In genomic region chr2:175326164-175326563, GRCh38 we compare ENCODE assay signal across 7 cellular contexts.
DNase-seq lines count a peak whose midpoint lies in the region; ATAC-seq, FAIRE-seq and TF ChIP-seq lines count a peak whose summit lies in the region.
"Not testable (repeated sequence)": the region's sequence is repeated elsewhere in the genome, so short reads cannot be mapped to it uniquely, and the experiment has no call there.

No MANE protein-coding gene starts in this region.

- BruUV-seq in HCT116 (replicated peaks; lab: Mats Ljungman, UMichigan); IMR-90 (replicated peaks; lab: Mats Ljungman, UMichigan); K562 (replicated peaks; lab: Mats Ljungman, UMichigan); HepG2 (replicated peaks; lab: Mats Ljungman, UMichigan): not testable (repeated sequence)

- not testable (repeated sequence) for H3K36me3 ChIP-seq in HCT116 (ENCODE audit: control insufficient read depth in 1 of 2, insufficient read depth in 2 of 2, low read length in 2 of 2); IMR-90 (ENCODE audit: control insufficient read depth, insufficient read depth, low read length); K562 (ENCODE audit: control insufficient read depth, insufficient read depth, low read length); HepG2 (replicated peaks in 1 of 2; ENCODE audit: control insufficient read depth in 1 of 2, insufficient read depth in 2 of 2, low read length in 2 of 2)

- not testable (repeated sequence) for H3K56ac ChIP-seq in IMR-90 (ENCODE audit: extremely low read depth, insufficient read depth, low read length)

- H3K4me1 ChIP-seq in A549; HCT116 (ENCODE audit: control insufficient read depth in 1 of 2, insufficient read depth in 2 of 2, low read length in 2 of 2); IMR-90 (ENCODE audit: control insufficient read depth, insufficient read depth, low read length); K562 (replicated peaks in 1 of 2; ENCODE audit: control insufficient read depth in 2 of 2, insufficient read depth in 2 of 2, low read length in 2 of 2); HepG2 (ENCODE audit: insufficient read depth, low read length): not testable (repeated sequence)

- not testable (repeated sequence) for H3K18ac ChIP-seq in IMR-90 (ENCODE audit: low read depth, low read length)

- H3K36me3 Mint-ChIP-seq in activated CD8-positive, alpha-beta T cell treated with anti-CD3 and anti-CD28 coated beads for 36 hours (ENCODE audit: low read depth) = not testable (repeated sequence)

- TF ChIP-seq EP300 in A549 (IDR thresholded peaks at IDR 0.05); K562 (IDR thresholded peaks at IDR 0.05; ENCODE audit: low read length); HepG2 (IDR thresholded peaks at IDR 0.05; ENCODE audit: low read depth in 2 of 2, low read length in 2 of 2); HepG2 (CRISPR knock-in tag; IDR thresholded peaks at IDR 0.05; ENCODE audit: borderline replicate concordance): not testable (repeated sequence)

- CTCF ChIA-PET in A549 (lab: Yijun Ruan, JAX); HCT116 (lab: Charles Lee); IMR-90 (lab: Yijun Ruan, JAX); K562 (lab: Yijun Ruan, JAX; ENCODE audit: low intra/inter-chr PET ratio); HepG2 (lab: Yijun Ruan, JAX; ENCODE audit: low intra/inter-chr PET ratio, low total read pairs): not testable (repeated sequence)
- CTCF ChIA-PET in activated CD8-positive, alpha-beta T cell treated with anti-CD3 and anti-CD28 coated beads for 36 hours (lab: Charles Lee) = interaction anchor here (1.3 to 5.0 kb wide), 2 partner anchors 44 to 122 kb away, joined by 4 to 21 read pairs; no protein-coding TSS in a partner anchor

- not testable (repeated sequence) for H4K8ac ChIP-seq in IMR-90 (ENCODE audit: low read depth in 2 of 2, low read length in 2 of 2)

- H2BK20ac ChIP-seq in IMR-90 (ENCODE audit: low read depth, low read length) = not testable (repeated sequence)

- DNase-seq in A549 (ENCODE audit: low read depth in 1 of 2, low spot score in 1 of 2); HCT116 (ENCODE audit: low read depth, low spot score); IMR-90; K562 (ENCODE audit: extremely low read depth in 1 of 4, low spot score in 3 of 4); HepG2 (ENCODE audit: low spot score): not testable (repeated sequence)
- DNase-seq in KBM-7 = peak; percentile 13
- peak; percentile 35 for DNase-seq in activated CD8-positive, alpha-beta T cell treated with anti-CD3 and anti-CD28 coated beads for 36 hours

- not testable (repeated sequence) for H4K20me1 ChIP-seq in HCT116 (ENCODE audit: insufficient read depth); IMR-90 (ENCODE audit: insufficient read depth, low read length); K562 (replicated peaks; ENCODE audit: control insufficient read depth, insufficient read depth, low read length); HepG2 (ENCODE audit: insufficient read depth, low read length)

- H3K27me3 Mint-ChIP-seq in activated CD8-positive, alpha-beta T cell treated with anti-CD3 and anti-CD28 coated beads for 36 hours = not testable (repeated sequence)

- not testable (repeated sequence) for H3K4me2 ChIP-seq in A549; HCT116 (ENCODE audit: low read length); IMR-90 (ENCODE audit: low read depth, low read length); K562 (ENCODE audit: insufficient read depth, low read length); HepG2 (ENCODE audit: low read depth, low read length)

- not testable (repeated sequence) for H3K23ac ChIP-seq in IMR-90 (ENCODE audit: low read depth, low read length)

- H3K27ac Mint-ChIP-seq in activated CD8-positive, alpha-beta T cell treated with anti-CD3 and anti-CD28 coated beads for 36 hours = not testable (repeated sequence)

- TF ChIP-seq CTCF in A549 (IDR thresholded peaks at IDR 0.05); HCT116 (IDR thresholded peaks at IDR 0.05 in 2 of 3, conservative IDR thresholded peaks at IDR 0.05 in 1 of 3; ENCODE audit: borderline replicate concordance in 1 of 3, insufficient read depth in 1 of 3, low read depth in 2 of 3, low read length in 2 of 3); IMR-90 (conservative IDR thresholded peaks at IDR 0.05; ENCODE audit: low read depth, low read length); activated CD8-positive, alpha-beta T cell treated with anti-CD3 and anti-CD28 coated beads for 36 hours (IDR thresholded peaks at IDR 0.05); K562 (IDR thresholded peaks at IDR 0.05 in 2 of 3, conservative IDR thresholded peaks at IDR 0.05 in 1 of 3; ENCODE audit: insufficient read depth in 2 of 3, low read depth in 1 of 3, low read length in 3 of 3); HepG2 (CRISPR knock-in tag; IDR thresholded peaks at IDR 0.05): not testable (repeated sequence)

- H3K9me3 Mint-ChIP-seq in activated CD8-positive, alpha-beta T cell treated with anti-CD3 and anti-CD28 coated beads for 36 hours = peaks cover 14% of the 10 kb centered on the region

- FAIRE-seq in A549 (lab: Jason Lieb, UNC); K562 (lab: Jason Lieb, UNC); HepG2 (lab: Jason Lieb, UNC): not testable (repeated sequence)

- H3K14ac ChIP-seq in IMR-90 (replicated peaks; ENCODE audit: low read depth, low read length) = not testable (repeated sequence)

- not testable (repeated sequence) for H3K9me1 ChIP-seq in IMR-90 (ENCODE audit: insufficient read depth, low read length); K562 (ENCODE audit: control insufficient read depth, insufficient read depth, low read length)

- not testable (repeated sequence) for H3K27ac ChIP-seq in A549; HCT116 (ENCODE audit: low read depth, low read length); IMR-90 (ENCODE audit: insufficient read depth, low read length); K562 (ENCODE audit: extremely low read depth, low read depth, low read length); HepG2 (ENCODE audit: extremely low read length, insufficient read depth, low read length)

- intact Hi-C loops in HCT116 (cut with micrococcal nuclease); activated CD8-positive, alpha-beta T cell treated with anti-CD3 and anti-CD28 coated beads for 36 hours (cut with micrococcal nuclease); K562 (cut with micrococcal nuclease); HepG2 (cut with micrococcal nuclease; ENCODE audit: unreplicated experiment): not testable (repeated sequence)
- intact Hi-C loops in IMR-90 (cut with micrococcal nuclease) = loop anchor here (5.0 kb wide), 1 partner anchor 294 kb away; no protein-coding TSS in a partner anchor

- in situ Hi-C loops in IMR-90 (cut with MboI; ENCODE audit: low sequenced_read_pairs); KBM-7 (cut with MboI; ENCODE audit: low pct_unique_long_range_greater_than_20kb, low sequenced_read_pairs); K562 (cut with MboI); HepG2 (cut with HindIII; ENCODE audit: extremely low pct_ligation_motif_present, low pct_unique_long_range_greater_than_20kb): not testable (repeated sequence)

- ATAC-seq in A549; HCT116; IMR-90 (ENCODE audit: low read depth); activated CD8-positive, alpha-beta T cell treated with anti-CD3 and anti-CD28 coated beads for 36 hours; K562; HepG2: not testable (repeated sequence)

- H3K27me3 ChIP-seq in HCT116 (ENCODE audit: insufficient read depth, low read length); IMR-90 (ENCODE audit: control insufficient read depth, insufficient read depth, low read length); K562 (ENCODE audit: control insufficient read depth in 2 of 2, insufficient read depth in 2 of 2, low read length in 2 of 2); HepG2 (ENCODE audit: control insufficient read depth in 1 of 2, insufficient read depth in 2 of 2, low read length in 2 of 2): not testable (repeated sequence)

- dilution Hi-C loops in IMR-90 (cut with HindIII; ENCODE audit: low sequenced_read_pairs, unreplicated experiment) = not testable (repeated sequence)

- not testable (repeated sequence) for H4K5ac ChIP-seq in IMR-90 (ENCODE audit: low read depth, low read length)

- H3K4me1 Mint-ChIP-seq in activated CD8-positive, alpha-beta T cell treated with anti-CD3 and anti-CD28 coated beads for 36 hours (ENCODE audit: low read depth) = not testable (repeated sequence)

- H3K4ac ChIP-seq in IMR-90 (ENCODE audit: low read depth, low read length) = not testable (repeated sequence)

- POLR2A ChIA-PET in A549 (lab: Yijun Ruan, JAX); HCT116 (lab: Charles Lee); IMR-90 (lab: Charles Lee; ENCODE audit: unreplicated experiment); activated CD8-positive, alpha-beta T cell treated with anti-CD3 and anti-CD28 coated beads for 36 hours (lab: Charles Lee); HepG2 (lab: Yijun Ruan, JAX): not testable (repeated sequence)
- POLR2A ChIA-PET in K562 (lab: Yijun Ruan, JAX) = interaction anchor here (1.2 kb wide), 1 partner anchor 10 kb away, joined by 3 read pairs; no protein-coding TSS in a partner anchor

- H2BK15ac ChIP-seq in IMR-90 (ENCODE audit: low read depth, low read length) = not testable (repeated sequence)

- RAD21 ChIA-PET in HCT116 (lab: Charles Lee; ENCODE audit: low non-redundant PET in 1 of 2, low total read pairs in 2 of 2, uncharacterized antibody in 2 of 2, unreplicated experiment in 2 of 2) = not testable (repeated sequence)

- TF ChIP-seq RAD21 in A549 (conservative IDR thresholded peaks at IDR 0.05 in 1 of 2, IDR thresholded peaks at IDR 0.05 in 1 of 2); HCT116 (IDR thresholded peaks at IDR 0.05; ENCODE audit: low read depth); IMR-90 (IDR thresholded peaks at IDR 0.05; ENCODE audit: low read length); K562 (CRISPR knock-in tag; conservative IDR thresholded peaks at IDR 0.05 in 1 of 2, IDR thresholded peaks at IDR 0.05 in 1 of 2); HepG2 (CRISPR knock-in tag; IDR thresholded peaks at IDR 0.05): not testable (repeated sequence)

- not testable (repeated sequence) for H2AK5ac ChIP-seq in IMR-90 (ENCODE audit: low read depth, low read length)

- H3K4me3 Mint-ChIP-seq in activated CD8-positive, alpha-beta T cell treated with anti-CD3 and anti-CD28 coated beads for 36 hours = not testable (repeated sequence)

- not testable (repeated sequence) for H3K79me2 ChIP-seq in HCT116 (ENCODE audit: insufficient read depth, low read length); K562 (ENCODE audit: control insufficient read depth, insufficient read depth, low read length); HepG2 (ENCODE audit: insufficient read depth, low read length)

- H2BK5ac ChIP-seq in IMR-90 (ENCODE audit: low read depth, low read length, poor library complexity, severe bottlenecking) = not testable (repeated sequence)

- not testable (repeated sequence) for H3K9ac ChIP-seq in HCT116 (ENCODE audit: low read length); IMR-90 (ENCODE audit: low read depth, low read length); K562 (ENCODE audit: insufficient read depth in 1 of 2, low read depth in 2 of 2, low read length in 2 of 2); HepG2 (ENCODE audit: insufficient read depth, low read depth, low read length)

- H4K91ac ChIP-seq in IMR-90 (ENCODE audit: insufficient read depth, low read depth, low read length) = not testable (repeated sequence)

- not testable (repeated sequence) for TF ChIP-seq POLR2A in A549 (IDR thresholded peaks at IDR 0.05; ENCODE audit: low read length); HCT116 (IDR thresholded peaks at IDR 0.05; ENCODE audit: borderline replicate concordance, extremely low read depth, insufficient read depth, insufficient read length); IMR-90 (IDR thresholded peaks at IDR 0.05; ENCODE audit: low read depth, low read length); K562 (conservative IDR thresholded peaks at IDR 0.05); HepG2 (IDR thresholded peaks at IDR 0.05; ENCODE audit: insufficient read depth in 1 of 2, low read depth in 2 of 2, low read length in 2 of 2)

- not testable (repeated sequence) for H2BK120ac ChIP-seq in IMR-90 (ENCODE audit: low read depth, low read length)

- not testable (repeated sequence) for H3K79me1 ChIP-seq in IMR-90 (ENCODE audit: low read depth in 1 of 2, low read length in 2 of 2)

- 0% methylated on average over 2 of the region's 2 CpGs for WGBS in A549 (ENCODE audit: missing lambda C conversion rate)
- no CpG with 5 or more reads among the region's 2 CpGs for WGBS in IMR-90 (ENCODE audit: extremely low coverage in 2 of 2, insufficient read length in 1 of 2), 2 experiments
- 0% methylated on average over 2 of the region's 2 CpGs for WGBS in K562 (ENCODE audit: insufficient coverage, low coverage, missing lambda C conversion rate)
- 6% methylated on average over 2 of the region's 2 CpGs for WGBS in HepG2 (ENCODE audit: low lambda C conversion rate)

- H2AK9ac ChIP-seq in IMR-90 (replicated peaks; ENCODE audit: low read depth, low read length, poor library complexity) = not testable (repeated sequence)

- not testable (repeated sequence) for H2AFZ ChIP-seq in HCT116 (ENCODE audit: low read depth, low read length, poor library complexity, severe bottlenecking); IMR-90 (replicated peaks; ENCODE audit: low read length, poor library complexity); K562 (ENCODE audit: low read depth, low read length); HepG2 (ENCODE audit: low read length)

- not testable (repeated sequence) for H3K9me3 ChIP-seq in A549; HCT116 (ENCODE audit: control insufficient read depth in 1 of 2, insufficient read depth in 1 of 2, low read depth in 1 of 2, low read length in 2 of 2); IMR-90 (ENCODE audit: control insufficient read depth, insufficient read depth, low read length); K562 (replicated peaks; ENCODE audit: control insufficient read depth, insufficient read depth, low read depth, low read length); HepG2 (ENCODE audit: low read length)

- not testable (repeated sequence) for H3K9me2 ChIP-seq in HCT116 (ENCODE audit: insufficient read depth)

- H3K4me3 ChIP-seq in A549; HCT116 (replicated peaks in 1 of 2; ENCODE audit: low read depth in 1 of 2, low read length in 2 of 2); IMR-90 (ENCODE audit: insufficient read depth, low read depth, low read length); K562; HepG2 (replicated peaks in 1 of 3; ENCODE audit: insufficient read depth in 1 of 3, low read depth in 2 of 3, low read length in 3 of 3): not testable (repeated sequence)
